Comparison of ENCODE assay signal across 16 cellular contexts in genomic region chr11:134573857-134574256, GRCh38.
DNase-seq lines count a peak whose midpoint lies in the region; TF ChIP-seq lines count a peak whose summit lies in the region.
"Had no signal": no experiment of that assay in that cellular context is flagged by ENCODE, and none has a peak within 500 bp of the region (broad histone marks: within the 10 kb centered on the region; RNA-seq: fewer than 3 reads in every experiment).

No MANE protein-coding gene starts in this region.

- WGBS in neuronal stem cell (ENCODE audit: extremely low coverage in 2 of 2, insufficient read length in 2 of 2, insufficient replicate concordance in 1 of 2), 2 donors = no CpG with 5 or more reads among the region's 10 CpGs

- no peaks in the 10 kb centered on the region for H3K27me3 ChIP-seq in dorsolateral prefrontal cortex
- H3K27me3 ChIP-seq in neuronal stem cell (ENCODE audit: control insufficient read depth in 3 of 3, insufficient read depth in 3 of 3, low read depth in 1 of 3, low read length in 3 of 3) = peaks cover 0 to 16% (median 0%) of the 10 kb centered on the region in 3 experiments
- H3K27me3 ChIP-seq in WERI-Rb-1 (ENCODE audit: insufficient read depth, low read depth, severe bottlenecking) = peaks cover 18% of the 10 kb centered on the region

- no peak overlapping the region for H2BK12ac ChIP-seq in neuronal stem cell (ENCODE audit: low read length)

- H3K9me3 ChIP-seq in neuronal stem cell (replicated peaks in 1 of 2; ENCODE audit: control insufficient read depth in 2 of 2, insufficient read depth in 1 of 2, low read depth in 1 of 2, low read length in 2 of 2) (no peaks in the 10 kb centered on the region), WERI-Rb-1 (ENCODE audit: severe bottlenecking) (no peaks in the 10 kb centered on the region)

- H3K36me3 ChIP-seq in neuronal stem cell (replicated peaks in 1 of 2; ENCODE audit: control insufficient read depth in 2 of 2, insufficient read depth in 2 of 2, low read length in 2 of 2) (no peaks in the 10 kb centered on the region), WERI-Rb-1 (no peaks in the 10 kb centered on the region)

- no peak overlapping the region for H4K91ac ChIP-seq in neuronal stem cell (ENCODE audit: low read depth, low read length, poor library complexity)

- DNase-seq in activated CD8-positive, alpha-beta memory T cell treated with anti-CD3 and anti-CD28 coated beads for 24 hours = peak; percentile 24
- DNase-seq in activated CD8-positive, alpha-beta memory T cell treated with anti-CD3 and anti-CD28 coated beads, Interleukin-2, amount 50 U/mL, for 4 hours = no peak
- DNase-seq in dorsolateral prefrontal cortex = peak in 8 of 10 donors; percentile 49 to 84 (median 74)
- no peak for DNase-seq in neuronal stem cell (ENCODE audit: low spot score)
- no peak for DNase-seq in activated CD4-positive, alpha-beta T cell treated with anti-CD3 and anti-CD28 coated beads for 1 hour
- DNase-seq in SIG-M5 (lab: John Stamatoyannopoulos, UW) = no peak
- DNase-seq in WERI-Rb-1 = no peak
- DNase-seq: Calu3; CD4-positive, alpha-beta memory T cell; DMS53; HFFc6; KBM-7; NCI-H1417 treated with DMSO at 0.1 percent for 48 hours; NCI-H1930; NCI-H748 treated with DMSO at 0.1 percent for 48 hours had no signal

- H3K4ac ChIP-seq in neuronal stem cell (ENCODE audit: low read length) = no peak overlapping the region

- H3K4me2 ChIP-seq in neuronal stem cell (ENCODE audit: insufficient read depth, low read length, poor library complexity, severe bottlenecking) = no peak overlapping the region

- H3K79me1 ChIP-seq in neuronal stem cell (ENCODE audit: low read depth, low read length) = no peaks in the 10 kb centered on the region

- peak overlapping the region; percentile 23 for H3K18ac ChIP-seq in neuronal stem cell (ENCODE audit: low read length)

- peaks cover 0 to 5% of the 10 kb centered on the region in 2 donors for H3K4me1 ChIP-seq in neuronal stem cell (ENCODE audit: control insufficient read depth in 2 of 2, insufficient read depth in 1 of 2, low read depth in 1 of 2, low read length in 2 of 2)

- TF ChIP-seq CTCF in dorsolateral prefrontal cortex (IDR thresholded peaks at IDR 0.05 in 54 of 56, conservative IDR thresholded peaks at IDR 0.05 in 2 of 56; ENCODE audit: low read depth in 1 of 56, partially characterized antibody in 56 of 56) = no peak
- no peak for TF ChIP-seq CTCF in WERI-Rb-1 (IDR thresholded peaks at IDR 0.05; ENCODE audit: low read depth, low read length)

- H2BK15ac ChIP-seq in neuronal stem cell (ENCODE audit: low read length) = no peak overlapping the region

- H2BK5ac ChIP-seq in neuronal stem cell (ENCODE audit: low read length) = no peak overlapping the region

- H4K8ac ChIP-seq in neuronal stem cell (ENCODE audit: low read depth, low read length) = no peak overlapping the region

- no peak overlapping the region for H2BK120ac ChIP-seq in neuronal stem cell (ENCODE audit: low read depth, low read length)

- H3K14ac ChIP-seq in neuronal stem cell (ENCODE audit: low read length) = no peak overlapping the region

- H3K9ac ChIP-seq in neuronal stem cell (ENCODE audit: low read depth, low read length, poor library complexity) = no peak overlapping the region

- H3K4me3 ChIP-seq in dorsolateral prefrontal cortex (no peak overlapping the region), neuronal stem cell (ENCODE audit: low read length in 2 of 2) (no peak overlapping the region), WERI-Rb-1 (ENCODE audit: low read depth, low read length) (no peak overlapping the region)

- H3K27ac ChIP-seq in dorsolateral prefrontal cortex (peak overlapping the region in 29 of 59 donors; percentile 4 to 80 (median 61)), neuronal stem cell (replicated peaks; ENCODE audit: low read length) (no peak overlapping the region), temporal lobe (ENCODE audit: low read depth, low read length) (peak overlapping the region; percentile 9), WERI-Rb-1 (no peak overlapping the region)

- H2AFZ ChIP-seq in neuronal stem cell (ENCODE audit: low read length) = no peak overlapping the region

- no peak overlapping the region for H3K23ac ChIP-seq in neuronal stem cell (ENCODE audit: low read depth, low read length, poor library complexity)

- peak overlapping the region; percentile 33 for H2AK5ac ChIP-seq in neuronal stem cell (ENCODE audit: low read depth, low read length)

- intact Hi-C loops in dorsolateral prefrontal cortex (cut with DNase I) = no loop called here

Comparison
In these comparisons a context has a peak if more than half of its experiments do, and no peak if none do; other contexts are left out.
1. DNase-seq: peak in activated CD8-positive, alpha-beta memory T cell treated with anti-CD3 and anti-CD28 coated beads for 24 hours (single experiment) and dorsolateral prefrontal cortex (8 of 10); none in activated CD8-positive, alpha-beta memory T cell treated with anti-CD3 and anti-CD28 coated beads, Interleukin-2, amount 50 U/mL, for 4 hours (single experiment), neuronal stem cell (single experiment), activated CD4-positive, alpha-beta T cell treated with anti-CD3 and anti-CD28 coated beads for 1 hour (single experiment), SIG-M5 (single experiment) and WERI-Rb-1 (single experiment).